In the genomic region with DNA sequence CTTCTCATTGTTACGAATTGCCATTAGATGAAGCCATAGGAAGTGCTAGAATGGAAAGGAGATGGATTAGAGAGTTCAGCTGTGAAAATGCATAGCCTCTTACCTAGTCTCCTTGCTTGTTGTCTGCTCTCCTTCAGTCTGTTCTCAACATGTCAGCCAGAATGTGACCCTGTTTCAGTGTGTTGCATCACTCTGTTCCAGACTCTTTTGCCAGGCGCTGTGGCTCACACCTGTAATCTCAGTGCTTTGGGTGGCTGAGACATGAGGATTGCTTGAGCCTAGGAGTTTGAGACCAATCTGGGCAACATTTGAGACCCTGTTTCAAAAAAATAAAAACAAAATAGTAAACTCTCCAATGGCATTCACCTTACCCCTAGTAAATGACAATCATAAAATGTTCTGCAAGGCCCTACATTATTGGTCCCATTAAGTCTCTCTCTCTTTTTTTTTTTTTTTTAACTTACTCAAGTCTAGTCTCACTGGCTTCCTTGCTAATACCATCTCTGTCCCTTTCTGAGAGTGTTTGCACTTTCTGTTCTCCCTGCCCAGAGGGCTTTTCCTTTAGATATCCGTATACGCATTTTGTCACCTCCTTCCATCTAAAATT, we compare ENCODE assay signal across 1 cellular context.
TF ChIP-seq lines count a peak whose summit lies in the region.

No MANE protein-coding gene starts in this region.

TF ChIP-seq in K562, 482 proteins besides CTCF, POLR2A, EP300 and RAD21 (continued from another document and continues in another):
- peak; percentile 85 for TF ChIP-seq ZSCAN32 (CRISPR knock-in tag; IDR thresholded peaks at IDR 0.05)
- TF ChIP-seq, protein P1, sequence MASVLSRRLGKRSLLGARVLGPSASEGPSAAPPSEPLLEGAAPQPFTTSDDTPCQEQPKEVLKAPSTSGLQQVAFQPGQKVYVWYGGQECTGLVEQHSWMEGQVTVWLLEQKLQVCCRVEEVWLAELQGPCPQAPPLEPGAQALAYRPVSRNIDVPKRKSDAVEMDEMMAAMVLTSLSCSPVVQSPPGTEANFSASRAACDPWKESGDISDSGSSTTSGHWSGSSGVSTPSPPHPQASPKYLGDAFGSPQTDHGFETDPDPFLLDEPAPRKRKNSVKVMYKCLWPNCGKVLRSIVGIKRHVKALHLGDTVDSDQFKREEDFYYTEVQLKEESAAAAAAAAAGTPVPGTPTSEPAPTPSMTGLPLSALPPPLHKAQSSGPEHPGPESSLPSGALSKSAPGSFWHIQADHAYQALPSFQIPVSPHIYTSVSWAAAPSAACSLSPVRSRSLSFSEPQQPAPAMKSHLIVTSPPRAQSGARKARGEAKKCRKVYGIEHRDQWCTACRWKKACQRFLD (CRISPR knock-in tag; IDR thresholded peaks at IDR 0.05) = peak; percentile 18; the same call in 1 of the 2 replicates
- TF ChIP-seq ZNF134 (CRISPR knock-in tag; conservative IDR thresholded peaks at IDR 0.05) = no peak
- no peak for TF ChIP-seq ZNF445 (CRISPR knock-in tag; IDR thresholded peaks at IDR 0.05; ENCODE audit: low read depth)
- TF ChIP-seq ZNF354B (CRISPR knock-in tag; IDR thresholded peaks at IDR 0.05) = no peak
- TF ChIP-seq ZNF175 (CRISPR knock-in tag; IDR thresholded peaks at IDR 0.05; ENCODE audit: low read depth) = peak; percentile 92
- TF ChIP-seq, protein P2, sequence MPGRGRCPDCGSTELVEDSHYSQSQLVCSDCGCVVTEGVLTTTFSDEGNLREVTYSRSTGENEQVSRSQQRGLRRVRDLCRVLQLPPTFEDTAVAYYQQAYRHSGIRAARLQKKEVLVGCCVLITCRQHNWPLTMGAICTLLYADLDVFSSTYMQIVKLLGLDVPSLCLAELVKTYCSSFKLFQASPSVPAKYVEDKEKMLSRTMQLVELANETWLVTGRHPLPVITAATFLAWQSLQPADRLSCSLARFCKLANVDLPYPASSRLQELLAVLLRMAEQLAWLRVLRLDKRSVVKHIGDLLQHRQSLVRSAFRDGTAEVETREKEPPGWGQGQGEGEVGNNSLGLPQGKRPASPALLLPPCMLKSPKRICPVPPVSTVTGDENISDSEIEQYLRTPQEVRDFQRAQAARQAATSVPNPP (IDR thresholded peaks at IDR 0.05; ENCODE audit: borderline replicate concordance, insufficient read depth, insufficient read length) = no peak
- no peak for TF ChIP-seq ELF1 (tag; IDR thresholded peaks at IDR 0.05)
- TF ChIP-seq BMI1 (IDR thresholded peaks at IDR 0.05; ENCODE audit: low read length) = no peak
- TF ChIP-seq SMARCA4 (IDR thresholded peaks at IDR 0.05) = peak; percentile 64; the same call in 1 of the 2 replicates
- peak; percentile 72 for TF ChIP-seq BRD9 (IDR thresholded peaks at IDR 0.05; ENCODE audit: low read depth, partially characterized antibody)
- TF ChIP-seq, protein P3, sequence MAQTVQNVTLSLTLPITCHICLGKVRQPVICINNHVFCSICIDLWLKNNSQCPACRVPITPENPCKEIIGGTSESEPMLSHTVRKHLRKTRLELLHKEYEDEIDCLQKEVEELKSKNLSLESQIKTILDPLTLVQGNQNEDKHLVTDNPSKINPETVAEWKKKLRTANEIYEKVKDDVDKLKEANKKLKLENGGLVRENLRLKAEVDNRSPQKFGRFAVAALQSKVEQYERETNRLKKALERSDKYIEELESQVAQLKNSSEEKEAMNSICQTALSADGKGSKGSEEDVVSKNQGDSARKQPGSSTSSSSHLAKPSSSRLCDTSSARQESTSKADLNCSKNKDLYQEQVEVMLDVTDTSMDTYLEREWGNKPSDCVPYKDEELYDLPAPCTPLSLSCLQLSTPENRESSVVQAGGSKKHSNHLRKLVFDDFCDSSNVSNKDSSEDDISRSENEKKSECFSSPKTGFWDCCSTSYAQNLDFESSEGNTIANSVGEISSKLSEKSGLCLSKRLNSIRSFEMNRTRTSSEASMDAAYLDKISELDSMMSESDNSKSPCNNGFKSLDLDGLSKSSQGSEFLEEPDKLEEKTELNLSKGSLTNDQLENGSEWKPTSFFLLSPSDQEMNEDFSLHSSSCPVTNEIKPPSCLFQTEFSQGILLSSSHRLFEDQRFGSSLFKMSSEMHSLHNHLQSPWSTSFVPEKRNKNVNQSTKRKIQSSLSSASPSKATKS (CRISPR knock-in tag; IDR thresholded peaks at IDR 0.05) = no peak
- TF ChIP-seq, protein P4, sequence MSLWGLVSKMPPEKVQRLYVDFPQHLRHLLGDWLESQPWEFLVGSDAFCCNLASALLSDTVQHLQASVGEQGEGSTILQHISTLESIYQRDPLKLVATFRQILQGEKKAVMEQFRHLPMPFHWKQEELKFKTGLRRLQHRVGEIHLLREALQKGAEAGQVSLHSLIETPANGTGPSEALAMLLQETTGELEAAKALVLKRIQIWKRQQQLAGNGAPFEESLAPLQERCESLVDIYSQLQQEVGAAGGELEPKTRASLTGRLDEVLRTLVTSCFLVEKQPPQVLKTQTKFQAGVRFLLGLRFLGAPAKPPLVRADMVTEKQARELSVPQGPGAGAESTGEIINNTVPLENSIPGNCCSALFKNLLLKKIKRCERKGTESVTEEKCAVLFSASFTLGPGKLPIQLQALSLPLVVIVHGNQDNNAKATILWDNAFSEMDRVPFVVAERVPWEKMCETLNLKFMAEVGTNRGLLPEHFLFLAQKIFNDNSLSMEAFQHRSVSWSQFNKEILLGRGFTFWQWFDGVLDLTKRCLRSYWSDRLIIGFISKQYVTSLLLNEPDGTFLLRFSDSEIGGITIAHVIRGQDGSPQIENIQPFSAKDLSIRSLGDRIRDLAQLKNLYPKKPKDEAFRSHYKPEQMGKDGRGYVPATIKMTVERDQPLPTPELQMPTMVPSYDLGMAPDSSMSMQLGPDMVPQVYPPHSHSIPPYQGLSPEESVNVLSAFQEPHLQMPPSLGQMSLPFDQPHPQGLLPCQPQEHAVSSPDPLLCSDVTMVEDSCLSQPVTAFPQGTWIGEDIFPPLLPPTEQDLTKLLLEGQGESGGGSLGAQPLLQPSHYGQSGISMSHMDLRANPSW (CRISPR knock-in tag; IDR thresholded peaks at IDR 0.05) = no peak
- TF ChIP-seq BCOR (IDR thresholded peaks at IDR 0.05) = no peak
- no peak for TF ChIP-seq NCOA2 (IDR thresholded peaks at IDR 0.05; ENCODE audit: partially characterized antibody in 2 of 2)
- no peak for TF ChIP-seq ZNF717 (CRISPR knock-in tag; IDR thresholded peaks at IDR 0.05)
- TF ChIP-seq MAZ (CRISPR knock-in tag; conservative IDR thresholded peaks at IDR 0.05 in 1 of 2, IDR thresholded peaks at IDR 0.05 in 1 of 2) = peak in 1 of 2 experiments; percentile 35; a peak in 1 of 4 replicates
- TF ChIP-seq HMG20B (CRISPR knock-in tag; IDR thresholded peaks at IDR 0.05) = no peak
- peak; percentile 64; the same call in 1 of the 2 replicates for TF ChIP-seq CTBP1 (IDR thresholded peaks at IDR 0.05; ENCODE audit: borderline replicate concordance)
- no peak for TF ChIP-seq ELF4 (CRISPR knock-in tag; IDR thresholded peaks at IDR 0.05)
- TF ChIP-seq ARID1B (IDR thresholded peaks at IDR 0.05) = no peak; the same call in 1 of the 2 replicates
- TF ChIP-seq HMG20A (CRISPR knock-in tag; conservative IDR thresholded peaks at IDR 0.05) = no peak
- TF ChIP-seq, protein P5, sequence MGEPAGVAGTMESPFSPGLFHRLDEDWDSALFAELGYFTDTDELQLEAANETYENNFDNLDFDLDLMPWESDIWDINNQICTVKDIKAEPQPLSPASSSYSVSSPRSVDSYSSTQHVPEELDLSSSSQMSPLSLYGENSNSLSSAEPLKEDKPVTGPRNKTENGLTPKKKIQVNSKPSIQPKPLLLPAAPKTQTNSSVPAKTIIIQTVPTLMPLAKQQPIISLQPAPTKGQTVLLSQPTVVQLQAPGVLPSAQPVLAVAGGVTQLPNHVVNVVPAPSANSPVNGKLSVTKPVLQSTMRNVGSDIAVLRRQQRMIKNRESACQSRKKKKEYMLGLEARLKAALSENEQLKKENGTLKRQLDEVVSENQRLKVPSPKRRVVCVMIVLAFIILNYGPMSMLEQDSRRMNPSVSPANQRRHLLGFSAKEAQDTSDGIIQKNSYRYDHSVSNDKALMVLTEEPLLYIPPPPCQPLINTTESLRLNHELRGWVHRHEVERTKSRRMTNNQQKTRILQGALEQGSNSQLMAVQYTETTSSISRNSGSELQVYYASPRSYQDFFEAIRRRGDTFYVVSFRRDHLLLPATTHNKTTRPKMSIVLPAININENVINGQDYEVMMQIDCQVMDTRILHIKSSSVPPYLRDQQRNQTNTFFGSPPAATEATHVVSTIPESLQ (CRISPR knock-in tag; IDR thresholded peaks at IDR 0.05) = no peak
- TF ChIP-seq CBX3 (IDR thresholded peaks at IDR 0.05; ENCODE audit: borderline replicate concordance in 1 of 2, low read length in 2 of 2) = no peak
- no peak for TF ChIP-seq NR3C1 (CRISPR knock-in tag; IDR thresholded peaks at IDR 0.05)
- no peak for TF ChIP-seq KDM2B (CRISPR knock-in tag; IDR thresholded peaks at IDR 0.05)
- no peak for TF ChIP-seq NR4A1 (CRISPR knock-in tag; IDR thresholded peaks at IDR 0.05)
- TF ChIP-seq NR4A1 (tag; IDR thresholded peaks at IDR 0.05) = peak; percentile 64; the same call in 1 of the 2 replicates
- TF ChIP-seq FOS (IDR thresholded peaks at IDR 0.05; ENCODE audit: extremely low read depth, insufficient read length) = no peak
- 0 out of 2 replicates have a peak, but pooled peaks have one; percentile 19 for TF ChIP-seq FOSL1 (tag; conservative IDR thresholded peaks at IDR 0.05)
- no peak for TF ChIP-seq SNRNP70 (optimal IDR thresholded peaks at IDR 0.05; ENCODE audit: low read depth, low read length)
- no peak for TF ChIP-seq SP2 (IDR thresholded peaks at IDR 0.05; ENCODE audit: extremely low read depth, low read depth, low read length, poor library complexity, severe bottlenecking)
- TF ChIP-seq RNF2 (IDR thresholded peaks at IDR 0.05) = peak; percentile 42; the same call in 1 of the 2 replicates
- no peak for TF ChIP-seq YBX1 (IDR thresholded peaks at IDR 0.05)
- TF ChIP-seq ZEB2 (IDR thresholded peaks at IDR 0.05) = peak; percentile 77; the same call in 1 of the 2 replicates
- TF ChIP-seq ETV5 (CRISPR knock-in tag; IDR thresholded peaks at IDR 0.05; ENCODE audit: low read depth) = no peak
- no peak for TF ChIP-seq RBM34 (IDR thresholded peaks at IDR 0.05; ENCODE audit: borderline replicate concordance, insufficient read depth, low read length)
- no peak for TF ChIP-seq KAT7 (CRISPR knock-in tag; IDR thresholded peaks at IDR 0.05; ENCODE audit: borderline replicate concordance)
- TF ChIP-seq SMAD1 (IDR thresholded peaks at IDR 0.05; ENCODE audit: low read depth, low read length, partially characterized antibody) = no peak
- TF ChIP-seq, protein P6, sequence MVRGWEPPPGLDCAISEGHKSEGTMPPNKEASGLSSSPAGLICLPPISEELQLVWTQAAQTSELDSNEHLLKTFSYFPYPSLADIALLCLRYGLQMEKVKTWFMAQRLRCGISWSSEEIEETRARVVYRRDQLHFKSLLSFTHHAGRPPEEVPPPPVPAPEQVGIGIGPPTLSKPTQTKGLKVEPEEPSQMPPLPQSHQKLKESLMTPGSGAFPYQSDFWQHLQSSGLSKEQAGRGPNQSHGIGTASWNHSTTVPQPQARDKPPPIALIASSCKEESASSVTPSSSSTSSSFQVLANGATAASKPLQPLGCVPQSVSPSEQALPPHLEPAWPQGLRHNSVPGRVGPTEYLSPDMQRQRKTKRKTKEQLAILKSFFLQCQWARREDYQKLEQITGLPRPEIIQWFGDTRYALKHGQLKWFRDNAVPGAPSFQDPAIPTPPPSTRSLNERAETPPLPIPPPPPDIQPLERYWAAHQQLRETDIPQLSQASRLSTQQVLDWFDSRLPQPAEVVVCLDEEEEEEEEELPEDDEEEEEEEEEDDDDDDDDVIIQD (CRISPR knock-in tag; IDR thresholded peaks at IDR 0.05) = no peak
- peak in 1 of 2 experiments; percentile 79; a peak in 2 of 4 replicates for TF ChIP-seq RCOR1 (IDR thresholded peaks at IDR 0.05; ENCODE audit: borderline replicate concordance in 1 of 2, low read depth in 2 of 2, low read length in 2 of 2)
- peak; percentile 16; the same call in 1 of the 2 replicates for TF ChIP-seq KLF6 (CRISPR knock-in tag; IDR thresholded peaks at IDR 0.05; ENCODE audit: borderline replicate concordance)
- TF ChIP-seq KLF16 (IDR thresholded peaks at IDR 0.05) = no peak
- TF ChIP-seq CAMTA2 (CRISPR knock-in tag; conservative IDR thresholded peaks at IDR 0.05) = no peak
- TF ChIP-seq SP1 (CRISPR knock-in tag; IDR thresholded peaks at IDR 0.05) = no peak
- peak; percentile 59 for TF ChIP-seq PTTG1 (tag; IDR thresholded peaks at IDR 0.05; ENCODE audit: low read depth)
- no peak for TF ChIP-seq ZNF212 (CRISPR knock-in tag; IDR thresholded peaks at IDR 0.05)
- TF ChIP-seq, protein P7, sequence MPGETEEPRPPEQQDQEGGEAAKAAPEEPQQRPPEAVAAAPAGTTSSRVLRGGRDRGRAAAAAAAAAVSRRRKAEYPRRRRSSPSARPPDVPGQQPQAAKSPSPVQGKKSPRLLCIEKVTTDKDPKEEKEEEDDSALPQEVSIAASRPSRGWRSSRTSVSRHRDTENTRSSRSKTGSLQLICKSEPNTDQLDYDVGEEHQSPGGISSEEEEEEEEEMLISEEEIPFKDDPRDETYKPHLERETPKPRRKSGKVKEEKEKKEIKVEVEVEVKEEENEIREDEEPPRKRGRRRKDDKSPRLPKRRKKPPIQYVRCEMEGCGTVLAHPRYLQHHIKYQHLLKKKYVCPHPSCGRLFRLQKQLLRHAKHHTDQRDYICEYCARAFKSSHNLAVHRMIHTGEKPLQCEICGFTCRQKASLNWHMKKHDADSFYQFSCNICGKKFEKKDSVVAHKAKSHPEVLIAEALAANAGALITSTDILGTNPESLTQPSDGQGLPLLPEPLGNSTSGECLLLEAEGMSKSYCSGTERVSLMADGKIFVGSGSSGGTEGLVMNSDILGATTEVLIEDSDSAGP (CRISPR knock-in tag; IDR thresholded peaks at IDR 0.05) = no peak
- no peak for TF ChIP-seq ZNF76 (CRISPR knock-in tag; IDR thresholded peaks at IDR 0.05; ENCODE audit: borderline replicate concordance)
- TF ChIP-seq EGR1 (conservative IDR thresholded peaks at IDR 0.05) = no peak
- TF ChIP-seq, protein P8, sequence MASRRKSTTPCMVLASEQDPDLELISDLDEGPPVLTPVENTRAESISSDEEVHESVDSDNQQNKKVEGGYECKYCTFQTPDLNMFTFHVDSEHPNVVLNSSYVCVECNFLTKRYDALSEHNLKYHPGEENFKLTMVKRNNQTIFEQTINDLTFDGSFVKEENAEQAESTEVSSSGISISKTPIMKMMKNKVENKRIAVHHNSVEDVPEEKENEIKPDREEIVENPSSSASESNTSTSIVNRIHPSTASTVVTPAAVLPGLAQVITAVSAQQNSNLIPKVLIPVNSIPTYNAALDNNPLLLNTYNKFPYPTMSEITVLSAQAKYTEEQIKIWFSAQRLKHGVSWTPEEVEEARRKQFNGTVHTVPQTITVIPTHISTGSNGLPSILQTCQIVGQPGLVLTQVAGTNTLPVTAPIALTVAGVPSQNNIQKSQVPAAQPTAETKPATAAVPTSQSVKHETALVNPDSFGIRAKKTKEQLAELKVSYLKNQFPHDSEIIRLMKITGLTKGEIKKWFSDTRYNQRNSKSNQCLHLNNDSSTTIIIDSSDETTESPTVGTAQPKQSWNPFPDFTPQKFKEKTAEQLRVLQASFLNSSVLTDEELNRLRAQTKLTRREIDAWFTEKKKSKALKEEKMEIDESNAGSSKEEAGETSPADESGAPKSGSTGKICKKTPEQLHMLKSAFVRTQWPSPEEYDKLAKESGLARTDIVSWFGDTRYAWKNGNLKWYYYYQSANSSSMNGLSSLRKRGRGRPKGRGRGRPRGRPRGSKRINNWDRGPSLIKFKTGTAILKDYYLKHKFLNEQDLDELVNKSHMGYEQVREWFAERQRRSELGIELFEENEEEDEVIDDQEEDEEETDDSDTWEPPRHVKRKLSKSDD (conservative IDR thresholded peaks at IDR 0.05; ENCODE audit: low read length) = no peak
- no peak for TF ChIP-seq TEAD2 (tag; IDR thresholded peaks at IDR 0.05)
- TF ChIP-seq LEF1 (IDR thresholded peaks at IDR 0.05) = no peak
- TF ChIP-seq C11orf30 (IDR thresholded peaks at IDR 0.05; ENCODE audit: low read depth) = no peak
